ENCODE assay signal across 17 cellular contexts in genomic region chr13:77981191-77981925, GRCh38.
DNase-seq lines count a peak whose midpoint lies in the region; ATAC-seq, FAIRE-seq and TF ChIP-seq lines count a peak whose summit lies in the region.
"Had no signal": no experiment of that assay in that cellular context is flagged by ENCODE, and none has a peak within 500 bp of the region (broad histone marks: within the 10 kb centered on the region; RNA-seq: fewer than 3 reads in every experiment).

No MANE protein-coding gene starts in this region.

- H3K27me3 Mint-ChIP-seq in brain (no peaks in the 10 kb centered on the region), T-helper 17 cell (peaks cover 14% of the 10 kb centered on the region)
- no peaks in the 10 kb centered on the region for H3K27me3 Mint-ChIP-seq in CD8-positive, alpha-beta T cell (ENCODE audit: low read depth)
- no peaks in the 10 kb centered on the region for H3K27me3 Mint-ChIP-seq in activated naive CD4-positive, alpha-beta T cell treated with anti-CD3 and anti-CD28 coated beads for 36 hours (ENCODE audit: low read depth)

- H3K36me3 Mint-ChIP-seq in brain (no peaks in the 10 kb centered on the region), T-helper 17 cell (ENCODE audit: low read depth) (no peaks in the 10 kb centered on the region)
- no peaks in the 10 kb centered on the region for H3K36me3 Mint-ChIP-seq in CD8-positive, alpha-beta T cell
- H3K36me3 Mint-ChIP-seq in activated naive CD4-positive, alpha-beta T cell treated with anti-CD3 and anti-CD28 coated beads for 36 hours (ENCODE audit: low read depth), result no peaks in the 10 kb centered on the region

- peak overlapping the region in 4 of 5 experiments; percentile 6 to 82 (median 63) for H3K27ac Mint-ChIP-seq in brain
- no peak overlapping the region for H3K27ac Mint-ChIP-seq in CD8-positive, alpha-beta T cell
- H3K27ac Mint-ChIP-seq in T-helper 17 cell, result no peak overlapping the region
- H3K27ac Mint-ChIP-seq in activated naive CD4-positive, alpha-beta T cell treated with anti-CD3 and anti-CD28 coated beads for 36 hours, result no peak overlapping the region
- H3K27ac Mint-ChIP-seq: activated T-cell treated with anti-CD3 and anti-CD28 coated beads, Interleukin-2, amount 50 U/mL, for 24 hours; B cell had no signal

- no peaks in the 10 kb centered on the region for H3K36me3 ChIP-seq in gastroesophageal sphincter
- no peaks in the 10 kb centered on the region for H3K36me3 ChIP-seq in CD8-positive, alpha-beta T cell (ENCODE audit: insufficient read depth, low read length)
- H3K36me3 ChIP-seq: ovary, upper lobe of left lung had no signal

- H3K4me1 Mint-ChIP-seq in brain (peaks cover 22% of the 10 kb centered on the region), T-helper 17 cell (no peaks in the 10 kb centered on the region)
- H3K4me1 Mint-ChIP-seq in CD8-positive, alpha-beta T cell (ENCODE audit: low read depth), result no peaks in the 10 kb centered on the region
- H3K4me1 Mint-ChIP-seq in activated naive CD4-positive, alpha-beta T cell treated with anti-CD3 and anti-CD28 coated beads for 36 hours (ENCODE audit: low read depth), result no peaks in the 10 kb centered on the region
- H3K4me1 Mint-ChIP-seq: B cell had no signal

- CTCF ChIA-PET in CD8-positive, alpha-beta T cell (lab: Charles Lee), result no interaction called here
- CTCF ChIA-PET in activated naive CD4-positive, alpha-beta T cell treated with anti-CD3 and anti-CD28 coated beads for 36 hours (lab: Charles Lee), result no interaction called here

- peak; percentile 43 for FAIRE-seq in H54 (lab: Jason Lieb, UNC)

- no peaks in the 10 kb centered on the region for H3K27me3 ChIP-seq in gastroesophageal sphincter
- H3K27me3 ChIP-seq in CD8-positive, alpha-beta T cell (ENCODE audit: insufficient read depth, low read length), result no peaks in the 10 kb centered on the region
- H3K27me3 ChIP-seq: ovary, upper lobe of left lung had no signal

- 13 to 17% methylated on average over 1 of the region's 1 CpG for WGBS in gastroesophageal sphincter (ENCODE audit: low coverage in 1 of 2), 2 donors

- intact Hi-C loops in CD8-positive, alpha-beta T cell (cut with DNase I, micrococcal nuclease), result no loop called here
- intact Hi-C loops in activated naive CD4-positive, alpha-beta T cell treated with anti-CD3 and anti-CD28 coated beads for 36 hours (cut with micrococcal nuclease), result no loop called here
- intact Hi-C loops in left colon (cut with DNase I, micrococcal nuclease), result no loop called here

- H3K9me3 ChIP-seq in gastroesophageal sphincter (no peaks in the 10 kb centered on the region), T-helper 17 cell (ENCODE audit: control insufficient read depth, low read length, poor library complexity, severe bottlenecking) (no peaks in the 10 kb centered on the region)
- H3K9me3 ChIP-seq in CD8-positive, alpha-beta T cell (ENCODE audit: low read length), result no peaks in the 10 kb centered on the region
- H3K9me3 ChIP-seq: ovary, upper lobe of left lung had no signal

- ATAC-seq in gastroesophageal sphincter (peak; percentile 20), T-helper 17 cell (no peak), left colon (no peak)
- ATAC-seq in CD8-positive, alpha-beta T cell, result no peak

- DNase-seq in H54 (ENCODE audit: insufficient read length, low spot score) (no peak), T-helper 17 cell (no peak), left colon (no peak)
- DNase-seq in CD8-positive, alpha-beta T cell, result no peak
- DNase-seq in activated naive CD4-positive, alpha-beta T cell treated with anti-CD3 and anti-CD28 coated beads for 36 hours, result no peak
- DNase-seq: activated CD4-positive, alpha-beta T cell treated with anti-CD3 and anti-CD28 coated beads for 4 hours; activated T-cell treated with anti-CD3 and anti-CD28 coated beads, Interleukin-2, amount 50 U/mL, for 24 hours; hippocampal formation; NCI-H446 treated with DMSO at 0.1 percent for 48 hours; ovary; T-helper 1 cell had no signal

- no peak for TF ChIP-seq EP300 in gastroesophageal sphincter (IDR thresholded peaks at IDR 0.05)

- H3K4me3 ChIP-seq in gastroesophageal sphincter (no peak overlapping the region), skin epidermis (no peak overlapping the region)
- no peak overlapping the region for H3K4me3 ChIP-seq in CD8-positive, alpha-beta T cell (ENCODE audit: low read depth, low read length)
- H3K4me3 ChIP-seq: lung, ovary, upper lobe of left lung had no signal

- TF ChIP-seq POLR2A in H54 (IDR thresholded peaks at IDR 0.05; ENCODE audit: low read depth, low read length) (no peak), gastroesophageal sphincter (IDR thresholded peaks at IDR 0.05) (no peak)

- POLR2A ChIA-PET in CD8-positive, alpha-beta T cell (lab: Charles Lee), result no interaction called here

- no peak for TF ChIP-seq CTCF in brain (conservative IDR thresholded peaks at IDR 0.05)
- no peak for TF ChIP-seq CTCF in gastroesophageal sphincter (IDR thresholded peaks at IDR 0.05)
- TF ChIP-seq CTCF in CD8-positive, alpha-beta T cell (IDR thresholded peaks at IDR 0.05), result no peak

- no peak overlapping the region for H3K4me3 Mint-ChIP-seq in brain
- H3K4me3 Mint-ChIP-seq in CD8-positive, alpha-beta T cell, result no peak overlapping the region
- H3K4me3 Mint-ChIP-seq in T-helper 17 cell, result no peak overlapping the region
- no peak overlapping the region for H3K4me3 Mint-ChIP-seq in activated naive CD4-positive, alpha-beta T cell treated with anti-CD3 and anti-CD28 coated beads for 36 hours
- H3K4me3 Mint-ChIP-seq: activated T-cell treated with anti-CD3 and anti-CD28 coated beads, Interleukin-2, amount 50 U/mL, for 24 hours; B cell had no signal

- H3K27ac ChIP-seq in gastroesophageal sphincter (peak overlapping the region; percentile 57 to 73 (median 71)), skin epidermis (peak overlapping the region in 12 of 21 experiments; percentile 7 to 76 (median 62))
- no peak overlapping the region for H3K27ac ChIP-seq in CD8-positive, alpha-beta T cell (ENCODE audit: low read depth, low read length)
- H3K27ac ChIP-seq: ovary had no signal

- H3K4me1 ChIP-seq in gastroesophageal sphincter, result peaks cover 0 to 23% (median 16%) of the 10 kb centered on the region in 3 donors
- no peaks in the 10 kb centered on the region for H3K4me1 ChIP-seq in CD8-positive, alpha-beta T cell (ENCODE audit: insufficient read depth, low read length)
- H3K4me1 ChIP-seq: upper lobe of left lung had no signal

- peaks cover 3 to 26% (median 9%) of the 10 kb centered on the region in 5 experiments for H3K9me3 Mint-ChIP-seq in brain
- H3K9me3 Mint-ChIP-seq in CD8-positive, alpha-beta T cell, result no peaks in the 10 kb centered on the region
- no peaks in the 10 kb centered on the region for H3K9me3 Mint-ChIP-seq in activated naive CD4-positive, alpha-beta T cell treated with anti-CD3 and anti-CD28 coated beads for 36 hours
- H3K9me3 Mint-ChIP-seq: activated T-cell treated with anti-CD3 and anti-CD28 coated beads, Interleukin-2, amount 50 U/mL, for 24 hours had no signal

Comparison
In these comparisons a context has a peak if more than half of its experiments do, and no peak if none do; other contexts are left out.
1. H3K27ac Mint-ChIP-seq: peak in brain (4 of 5); none in CD8-positive, alpha-beta T cell (single experiment), T-helper 17 cell (single experiment) and activated naive CD4-positive, alpha-beta T cell treated with anti-CD3 and anti-CD28 coated beads for 36 hours (single experiment).